8 cellular contexts compared by ENCODE assay signal in the genomic region with DNA sequence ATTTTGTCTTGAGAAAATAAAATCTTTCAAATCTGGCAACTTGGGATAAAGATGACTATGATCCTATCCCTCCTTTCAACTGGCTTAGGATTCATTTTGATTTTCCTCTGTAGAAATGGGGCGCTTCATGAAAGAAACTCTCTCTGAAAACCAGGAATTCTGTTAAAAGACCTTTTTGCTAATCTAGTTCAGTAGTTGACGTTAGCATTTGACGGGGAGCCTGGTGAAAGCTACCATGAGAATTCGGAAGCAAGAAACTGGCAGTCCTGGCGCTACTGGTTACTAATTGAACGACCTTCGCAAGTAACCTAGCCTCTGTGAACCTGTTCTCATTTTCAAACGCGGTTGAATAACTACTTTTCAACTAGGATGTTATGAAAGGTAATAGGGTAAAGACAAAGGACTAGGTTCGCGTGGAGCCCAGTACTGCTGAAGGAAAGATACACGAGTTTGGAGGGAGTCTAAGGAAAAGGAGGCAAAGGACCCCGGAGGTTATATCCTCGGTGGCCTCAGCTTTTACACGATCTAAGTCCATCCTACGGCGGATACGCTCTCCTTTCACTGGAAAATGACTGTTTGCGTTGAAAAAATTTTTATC. TPM values are rescaled to one million over a fixed set of nuclear protein-coding genes. Genes with fewer than 3 reads are reported as not detected.
DNase-seq lines count a peak whose midpoint lies in the region; ATAC-seq, FAIRE-seq and TF ChIP-seq lines count a peak whose summit lies in the region.

No MANE protein-coding gene starts in this region.

- no peaks in the 10 kb centered on the region for H3K36me3 Mint-ChIP-seq in natural killer cell treated with Interleukin-12 subunit alpha and Interleukin-12 subunit beta and Interleukin-15 and Interleukin-18, amount 100 ng/mL, for 72 hours

- peak overlapping the region; percentile 90 for H3K9ac ChIP-seq in endothelial cell of umbilical vein (replicated peaks; ENCODE audit: extremely low read depth, insufficient read depth, low read length)

- peak overlapping the region; percentile 90 for H3K4me3 Mint-ChIP-seq in natural killer cell treated with Interleukin-12 subunit alpha and Interleukin-12 subunit beta and Interleukin-15 and Interleukin-18, amount 100 ng/mL, for 72 hours

- TF ChIP-seq POLR2A in endothelial cell of umbilical vein (IDR thresholded peaks at IDR 0.05; ENCODE audit: low read depth, low read length), result no peak

- ATAC-seq in HG02759 (IDR thresholded peaks at IDR 0.05; ENCODE audit: unreplicated experiment), result peak; percentile 3
- ATAC-seq in natural killer cell treated with Interleukin-12 subunit alpha and Interleukin-12 subunit beta and Interleukin-15 and Interleukin-18, amount 100 ng/mL, for 72 hours, result no peak

- DNase-seq in NCI-H1417 (lab: John Stamatoyannopoulos, UW), result peak in 2 of 3 experiments; percentile 75 to 90
- DNase-seq in NCI-H1417 treated with DMSO at 0.1 percent for 48 hours (lab: John Stamatoyannopoulos, UW), result no peak
- no peak for DNase-seq in PC-9
- DNase-seq in endothelial cell of umbilical vein (ENCODE audit: low read depth, low spot score), result no peak
- DNase-seq in natural killer cell treated with Interleukin-12 subunit alpha and Interleukin-12 subunit beta and Interleukin-15 and Interleukin-18, amount 100 ng/mL, for 72 hours (ENCODE audit: low spot score), result no peak
- no peak for DNase-seq in effector CD4-positive, alpha-beta T cell
- no peak for DNase-seq in OCI-M2 (lab: John Stamatoyannopoulos, UW; ENCODE audit: unreplicated experiment)

- CTCF ChIA-PET in PC-9 (lab: Charles Lee), result interaction anchor here (1.2 kb wide), 1 partner anchor 92 kb away, joined by 4 read pairs; no protein-coding TSS in a partner anchor
- CTCF ChIA-PET in endothelial cell of umbilical vein (lab: Charles Lee), result interaction anchor here (0.7 to 3.6 kb wide), 7 partner anchors 26 to 101 kb away, joined by 3 to 23 read pairs (median 4); a partner anchor contains a TSS

- H3K36me3 ChIP-seq in PC-9 (ENCODE audit: low read depth) (no peaks in the 10 kb centered on the region), endothelial cell of umbilical vein (ENCODE audit: control insufficient read depth in 2 of 2, extremely low read depth in 1 of 2, insufficient read depth in 2 of 2, low read length in 2 of 2) (peaks cover 0 to 9% of the 10 kb centered on the region in 2 experiments)

- H4K20me1 ChIP-seq in PC-9 (ENCODE audit: insufficient read depth) (no peaks in the 10 kb centered on the region), endothelial cell of umbilical vein (replicated peaks; ENCODE audit: control insufficient read depth, extremely low read depth, insufficient read depth, low read length) (no peaks in the 10 kb centered on the region)

- no peaks in the 10 kb centered on the region for H3K9me1 ChIP-seq in endothelial cell of umbilical vein (replicated peaks; ENCODE audit: control insufficient read depth, extremely low read depth, insufficient read depth, low read length)

- BruUV-seq in PC-9 (replicated peaks; lab: Mats Ljungman, UMichigan) (TSS peak; percentile 90), endothelial cell of umbilical vein (replicated peaks; lab: Mats Ljungman, UMichigan) (TSS peak; percentile 92)

- no peaks in the 10 kb centered on the region for H3K9me2 ChIP-seq in PC-9 (ENCODE audit: insufficient read depth)

- H3K27me3 ChIP-seq in PC-9 (ENCODE audit: insufficient read depth, low read depth) (no peaks in the 10 kb centered on the region), endothelial cell of umbilical vein (ENCODE audit: control insufficient read depth in 2 of 2, insufficient read depth in 2 of 2, low read length in 2 of 2) (no peaks in the 10 kb centered on the region)

- H3K27ac Mint-ChIP-seq in natural killer cell treated with Interleukin-12 subunit alpha and Interleukin-12 subunit beta and Interleukin-15 and Interleukin-18, amount 100 ng/mL, for 72 hours, result peak overlapping the region; percentile 84 to 94

- dilution Hi-C loops in endothelial cell of umbilical vein (cut with MboI; ENCODE audit: extremely low pct_ligation_motif_present, low sequenced_read_pairs), result no loop called here

- no peaks in the 10 kb centered on the region for H3K9me3 Mint-ChIP-seq in natural killer cell treated with Interleukin-12 subunit alpha and Interleukin-12 subunit beta and Interleukin-15 and Interleukin-18, amount 100 ng/mL, for 72 hours

- H3K27ac ChIP-seq in PC-9 (peak overlapping the region; percentile 85), endothelial cell of umbilical vein (ENCODE audit: insufficient read depth, low read depth, low read length) (peak overlapping the region; percentile 86)

- peaks cover 19% of the 10 kb centered on the region for H3K4me1 ChIP-seq in PC-9 (replicated peaks; ENCODE audit: insufficient read depth)
- H3K4me1 ChIP-seq in endothelial cell of umbilical vein (ENCODE audit: control insufficient read depth, extremely low read depth, insufficient read depth, low read length), result peaks cover 12% of the 10 kb centered on the region

- peaks cover 15% of the 10 kb centered on the region; the same call in 1 of the 2 replicates for H3K79me2 ChIP-seq in PC-9 (ENCODE audit: low read depth)
- H3K79me2 ChIP-seq in endothelial cell of umbilical vein (ENCODE audit: control insufficient read depth, insufficient read depth, low read length), result no peaks in the 10 kb centered on the region

- peaks cover 12 to 14% of the 10 kb centered on the region in 2 donors for H3K27me3 Mint-ChIP-seq in natural killer cell treated with Interleukin-12 subunit alpha and Interleukin-12 subunit beta and Interleukin-15 and Interleukin-18, amount 100 ng/mL, for 72 hours

- H3K4me3 ChIP-seq in PC-9 (peak overlapping the region; percentile 70), endothelial cell of umbilical vein (replicated peaks in 1 of 3; ENCODE audit: insufficient read depth in 1 of 3, low read depth in 1 of 3, low read length in 3 of 3) (peak overlapping the region; percentile 47 to 76 (median 67))

- H2AFZ ChIP-seq in PC-9 (peak overlapping the region; percentile 81), endothelial cell of umbilical vein (ENCODE audit: low read depth, low read length) (peak overlapping the region; percentile 98)

- H3K4me1 Mint-ChIP-seq in natural killer cell treated with Interleukin-12 subunit alpha and Interleukin-12 subunit beta and Interleukin-15 and Interleukin-18, amount 100 ng/mL, for 72 hours (ENCODE audit: low read depth in 2 of 2), result peaks cover 12 to 17% of the 10 kb centered on the region in 2 donors

- peak; percentile 55 for FAIRE-seq in endothelial cell of umbilical vein (lab: Jason Lieb, UNC)

- H3K4me2 ChIP-seq in PC-9 (peak overlapping the region; percentile 95), endothelial cell of umbilical vein (ENCODE audit: insufficient read depth, low read length) (peak overlapping the region; percentile 81)

- H3K9me3 ChIP-seq in PC-9 (ENCODE audit: insufficient read depth, low read depth), result no peaks in the 10 kb centered on the region
- H3K9me3 ChIP-seq in endothelial cell of umbilical vein (replicated peaks; ENCODE audit: control insufficient read depth, insufficient read depth, low read length), result no peaks in the 10 kb centered on the region

- no peak for TF ChIP-seq CTCF in PC-9 (conservative IDR thresholded peaks at IDR 0.05)
- no peak for TF ChIP-seq CTCF in endothelial cell of umbilical vein (IDR thresholded peaks at IDR 0.05; ENCODE audit: extremely low read depth in 1 of 2, insufficient read depth in 1 of 2, low read depth in 1 of 2, low read length in 2 of 2)

- H3F3A ChIP-seq in PC-9 (ENCODE audit: insufficient read depth, low read depth), result peaks cover 25% of the 10 kb centered on the region

- POLR2A ChIA-PET in PC-9 (lab: Charles Lee; ENCODE audit: unreplicated experiment), result interaction anchor here (0.6 to 1.3 kb wide), 10 partner anchors 25 to 738 kb away, joined by 3 to 9 read pairs (median 4); a partner anchor contains a TSS
- POLR2A ChIA-PET in endothelial cell of umbilical vein (lab: Charles Lee), result interaction anchor here (0.7 kb wide), 1 partner anchor 31 kb away, joined by 5 read pairs; no protein-coding TSS in a partner anchor

- intact Hi-C loops in PC-9 (cut with micrococcal nuclease; ENCODE audit: unreplicated experiment) (loop anchor here (1.0 to 2.0 kb wide), 4 partner anchors 25 to 92 kb away; a partner anchor contains a TSS), endothelial cell of umbilical vein (cut with micrococcal nuclease) (loop anchor here (1.0 kb wide), 4 partner anchors 26 to 209 kb away; a partner anchor contains a TSS)

RNA-seq across cellular contexts. Expression of a gene that starts 0.6 kb away (rescaled TPM):
- 40.6 and 42.5 TPM in 2 replicates for total RNA-seq in PC-9 (2021)
- 19.2 and 20.2 TPM in 2 replicates for total RNA-seq in endothelial cell of umbilical vein
- polyA plus RNA-seq in endothelial cell of umbilical vein, result 17.7 and 19.8 TPM in 2 replicates
- polyA plus RNA-seq in endothelial cell of umbilical vein (2011; cell fraction: cytosol; rRNA removed), result 8.0 and 9.0 TPM in 2 replicates
- polyA plus RNA-seq in endothelial cell of umbilical vein (2011; cell fraction: nucleus; rRNA removed), result 80.1 and 100 TPM in 2 replicates
- 11.4 and 16.0 TPM in 2 replicates for polyA plus RNA-seq in endothelial cell of umbilical vein (2012)
- 13.3 and 20.4 TPM in 2 replicates for polyA minus RNA-seq in endothelial cell of umbilical vein
- polyA minus RNA-seq in endothelial cell of umbilical vein (2011; cell fraction: cytosol; rRNA and poly(A)+ RNA removed), result 3.8 TPM
- 25.4 and 34.5 TPM in 2 replicates for polyA minus RNA-seq in endothelial cell of umbilical vein (2011; cell fraction: nucleus; rRNA and poly(A)+ RNA removed)
- total RNA-seq in natural killer cell treated with Interleukin-12 subunit alpha and Interleukin-12 subunit beta and Interleukin-15 and Interleukin-18, amount 100 ng/mL, for 72 hours, result 10 to 100 TPM; 27.7 to 50.7 TPM

RNA-seq across cellular contexts. Expression of a gene that starts 24.9 kb away (rescaled TPM):
- total RNA-seq in PC-9 (2021) (5.2 and 9.1 TPM in 2 replicates), endothelial cell of umbilical vein (not detected in 2 replicates)
- 0.06 and 0.10 TPM in 2 replicates for polyA plus RNA-seq in endothelial cell of umbilical vein
- 0.04 TPM in 1 of 2 replicates, not detected in the other for polyA plus RNA-seq in endothelial cell of umbilical vein (2011; cell fraction: cytosol; rRNA removed)
- 0.20 and 0.45 TPM in 2 replicates for polyA plus RNA-seq in endothelial cell of umbilical vein (2011; cell fraction: nucleus; rRNA removed)
- not detected in 2 replicates for polyA plus RNA-seq in endothelial cell of umbilical vein (2012)
- polyA minus RNA-seq in endothelial cell of umbilical vein, result 0.36 TPM in 1 of 2 replicates, not detected in the other
- polyA minus RNA-seq in endothelial cell of umbilical vein (2011; cell fraction: cytosol; rRNA and poly(A)+ RNA removed), result not detected
- not detected in 2 replicates for polyA minus RNA-seq in endothelial cell of umbilical vein (2011; cell fraction: nucleus; rRNA and poly(A)+ RNA removed)
- total RNA-seq in natural killer cell treated with Interleukin-12 subunit alpha and Interleukin-12 subunit beta and Interleukin-15 and Interleukin-18, amount 100 ng/mL, for 72 hours, result not detected

RNA-seq across cellular contexts. Expression of a gene that starts 25.7 kb away (rescaled TPM):
- total RNA-seq in PC-9 (2021), result 110 and 161 TPM in 2 replicates
- 8.0 and 16.7 TPM in 2 replicates for total RNA-seq in endothelial cell of umbilical vein
- 20.4 and 20.7 TPM in 2 replicates for polyA plus RNA-seq in endothelial cell of umbilical vein
- 11.0 and 16.3 TPM in 2 replicates for polyA plus RNA-seq in endothelial cell of umbilical vein (2011; cell fraction: cytosol; rRNA removed)
- 62.3 and 82.6 TPM in 2 replicates for polyA plus RNA-seq in endothelial cell of umbilical vein (2011; cell fraction: nucleus; rRNA removed)
- 5.8 and 12.1 TPM in 2 replicates for polyA plus RNA-seq in endothelial cell of umbilical vein (2012)
- 16.3 and 22.4 TPM in 2 replicates for polyA minus RNA-seq in endothelial cell of umbilical vein
- polyA minus RNA-seq in endothelial cell of umbilical vein (2011; cell fraction: cytosol; rRNA and poly(A)+ RNA removed), result 21.9 TPM
- 9.1 and 23.4 TPM in 2 replicates for polyA minus RNA-seq in endothelial cell of umbilical vein (2011; cell fraction: nucleus; rRNA and poly(A)+ RNA removed)
- 1 to 10 TPM in 1 of 2 donors, not detected in 1; 2.9 TPM for total RNA-seq in natural killer cell treated with Interleukin-12 subunit alpha and Interleukin-12 subunit beta and Interleukin-15 and Interleukin-18, amount 100 ng/mL, for 72 hours

RNA-seq across cellular contexts. Expression of a gene that starts 30.4 kb away (rescaled TPM):
- total RNA-seq in PC-9 (2021) (7.3 and 9.0 TPM in 2 replicates), endothelial cell of umbilical vein (0.21 and 0.35 TPM in 2 replicates)
- polyA plus RNA-seq in endothelial cell of umbilical vein, result 0.24 and 0.29 TPM in 2 replicates
- 0.12 and 0.13 TPM in 2 replicates for polyA plus RNA-seq in endothelial cell of umbilical vein (2011; cell fraction: cytosol; rRNA removed)
- polyA plus RNA-seq in endothelial cell of umbilical vein (2011; cell fraction: nucleus; rRNA removed), result 0.80 and 1.1 TPM in 2 replicates
- polyA plus RNA-seq in endothelial cell of umbilical vein (2012), result 0.67 and 1.9 TPM in 2 replicates
- polyA minus RNA-seq in endothelial cell of umbilical vein, result 0.27 and 0.74 TPM in 2 replicates
- not detected for polyA minus RNA-seq in endothelial cell of umbilical vein (2011; cell fraction: cytosol; rRNA and poly(A)+ RNA removed)
- 0.34 and 0.38 TPM in 2 replicates for polyA minus RNA-seq in endothelial cell of umbilical vein (2011; cell fraction: nucleus; rRNA and poly(A)+ RNA removed)
- not detected for total RNA-seq in natural killer cell treated with Interleukin-12 subunit alpha and Interleukin-12 subunit beta and Interleukin-15 and Interleukin-18, amount 100 ng/mL, for 72 hours

RNA-seq across cellular contexts. Expression of a gene that starts 53.2 kb away (rescaled TPM):
- total RNA-seq in PC-9 (2021) (3.6 and 5.8 TPM in 2 replicates), endothelial cell of umbilical vein (not detected in 2 replicates)
- not detected in 2 replicates for polyA plus RNA-seq in endothelial cell of umbilical vein
- polyA plus RNA-seq in endothelial cell of umbilical vein (2011; cell fraction: cytosol; rRNA removed), result not detected in 2 replicates
- polyA plus RNA-seq in endothelial cell of umbilical vein (2011; cell fraction: nucleus; rRNA removed), result not detected in 2 replicates
- polyA plus RNA-seq in endothelial cell of umbilical vein (2012), result not detected in 2 replicates
- not detected in 2 replicates for polyA minus RNA-seq in endothelial cell of umbilical vein
- 1.2 TPM for polyA minus RNA-seq in endothelial cell of umbilical vein (2011; cell fraction: cytosol; rRNA and poly(A)+ RNA removed)
- not detected in 2 replicates for polyA minus RNA-seq in endothelial cell of umbilical vein (2011; cell fraction: nucleus; rRNA and poly(A)+ RNA removed)
- 1 to 10 TPM; 3.6 to 7.6 TPM for total RNA-seq in natural killer cell treated with Interleukin-12 subunit alpha and Interleukin-12 subunit beta and Interleukin-15 and Interleukin-18, amount 100 ng/mL, for 72 hours

Comparison
In these comparisons a context has a peak if more than half of its experiments do, and no peak if none do; other contexts are left out.
1. DNase-seq: peak in NCI-H1417 (2 of 3); none in NCI-H1417 treated with DMSO at 0.1 percent for 48 hours (single experiment), PC-9 (0 of 2), endothelial cell of umbilical vein (single experiment), natural killer cell treated with Interleukin-12 subunit alpha and Interleukin-12 subunit beta and Interleukin-15 and Interleukin-18, amount 100 ng/mL, for 72 hours (single experiment), effector CD4-positive, alpha-beta T cell (single experiment) and OCI-M2 (single experiment).